1 cellular context compared by ENCODE assay signal in the genomic region with DNA sequence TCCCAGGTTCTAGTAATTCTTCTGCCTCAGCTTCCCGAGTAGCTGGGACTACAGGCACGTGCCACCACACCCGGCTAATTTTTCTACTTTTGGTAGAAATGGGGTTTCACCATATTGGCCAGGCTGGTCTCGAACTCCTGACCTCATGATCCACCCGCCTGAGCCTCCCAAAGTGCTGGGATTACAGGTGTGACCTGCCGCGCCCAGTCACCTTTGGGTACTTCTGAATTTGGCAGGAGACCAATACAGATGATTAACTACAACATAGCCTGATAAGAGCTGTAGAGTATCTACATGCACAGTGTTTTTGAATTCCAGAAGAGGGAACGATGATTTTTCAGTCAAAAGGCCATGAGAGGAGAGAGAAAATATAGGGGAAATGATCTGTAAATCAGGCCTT.
TF ChIP-seq lines count a peak whose summit lies in the region.

No MANE protein-coding gene starts in this region.

TF ChIP-seq in K562, 482 proteins besides CTCF, POLR2A, EP300 and RAD21:
- TF ChIP-seq NFIC (IDR thresholded peaks at IDR 0.05) = peak; percentile 33; the same call in 1 of the 2 replicates
